ENCODE assay signal across 8 cellular contexts in genomic region chr2:231613054-231613654, GRCh38. TPM values are rescaled to one million over a fixed set of nuclear protein-coding genes. Genes with fewer than 3 reads are reported as not detected.
A peak's percentile ranks its signal among the peaks of the same experiment; 100 is the strongest.
DNase-seq lines count a peak whose midpoint lies in the region; ATAC-seq lines count a peak whose summit lies in the region.

No MANE protein-coding gene starts in this region.

- DNase-seq in DMS153 (lab: John Stamatoyannopoulos, UW) = peak; percentile 57
- DNase-seq in DMS153 treated with DMSO at 0.1 percent for 48 hours (lab: John Stamatoyannopoulos, UW; ENCODE audit: unreplicated experiment) = no peak
- DNase-seq in stimulated activated effector memory CD8-positive, alpha-beta T cell treated with anti-CD3 and anti-CD28 coated beads, Interleukin-12 subunit alpha, Interleukin-12 subunit beta, amount 100 ng/mL, for 72 hours (ENCODE audit: low spot score in 2 of 2) = no peak
- DNase-seq in NCI-H2196 (lab: John Stamatoyannopoulos, UW; ENCODE audit: unreplicated experiment) = no peak
- no peak for DNase-seq in MG63

- H3K9ac ChIP-seq in iPS-15b (ENCODE audit: low read depth, low read length) = peak overlapping the region; percentile 54

- no peaks in the 10 kb centered on the region for H3K27me3 Mint-ChIP-seq in activated naive CD4-positive, alpha-beta T cell treated with anti-CD3 and anti-CD28 coated beads, Interleukin-2, amount 50 U/mL, for 24 hours

- H3K9me3 ChIP-seq in iPS-15b (ENCODE audit: control insufficient read depth, insufficient read depth, low read length) (no peaks in the 10 kb centered on the region), MG63 (no peaks in the 10 kb centered on the region)

- peak overlapping the region; percentile 98 for H3K27ac Mint-ChIP-seq in activated naive CD4-positive, alpha-beta T cell treated with anti-CD3 and anti-CD28 coated beads, Interleukin-2, amount 50 U/mL, for 24 hours
- H3K27ac Mint-ChIP-seq in stimulated activated effector memory CD8-positive, alpha-beta T cell treated with anti-CD3 and anti-CD28 coated beads, Interleukin-12 subunit alpha, Interleukin-12 subunit beta, amount 100 ng/mL, for 72 hours = peak overlapping the region; percentile 99

- no peaks in the 10 kb centered on the region for H3K36me3 Mint-ChIP-seq in activated naive CD4-positive, alpha-beta T cell treated with anti-CD3 and anti-CD28 coated beads, Interleukin-2, amount 50 U/mL, for 24 hours
- H3K36me3 Mint-ChIP-seq in stimulated activated effector memory CD8-positive, alpha-beta T cell treated with anti-CD3 and anti-CD28 coated beads, Interleukin-12 subunit alpha, Interleukin-12 subunit beta, amount 100 ng/mL, for 72 hours = peaks cover 34% of the 10 kb centered on the region

- H3K4me3 ChIP-seq in iPS-15b (ENCODE audit: low read depth, low read length) (peak overlapping the region; percentile 60), MG63 (no peak overlapping the region)

- H3K4me1 Mint-ChIP-seq in activated naive CD4-positive, alpha-beta T cell treated with anti-CD3 and anti-CD28 coated beads, Interleukin-2, amount 50 U/mL, for 24 hours = peaks cover 53% of the 10 kb centered on the region
- peaks cover 39% of the 10 kb centered on the region for H3K4me1 Mint-ChIP-seq in stimulated activated effector memory CD8-positive, alpha-beta T cell treated with anti-CD3 and anti-CD28 coated beads, Interleukin-12 subunit alpha, Interleukin-12 subunit beta, amount 100 ng/mL, for 72 hours

- no peaks in the 10 kb centered on the region for H3K36me3 ChIP-seq in iPS-15b (ENCODE audit: control insufficient read depth, insufficient read depth, low read length)
- H3K36me3 ChIP-seq in MG63 = no peaks in the 10 kb centered on the region

- peak overlapping the region; percentile 86 for H3K4me3 Mint-ChIP-seq in activated naive CD4-positive, alpha-beta T cell treated with anti-CD3 and anti-CD28 coated beads, Interleukin-2, amount 50 U/mL, for 24 hours
- peak overlapping the region; percentile 92 for H3K4me3 Mint-ChIP-seq in stimulated activated effector memory CD8-positive, alpha-beta T cell treated with anti-CD3 and anti-CD28 coated beads, Interleukin-12 subunit alpha, Interleukin-12 subunit beta, amount 100 ng/mL, for 72 hours

- peaks cover 20% of the 10 kb centered on the region for H3K4me1 ChIP-seq in iPS-15b (ENCODE audit: control insufficient read depth, insufficient read depth, low read length)

- H3K27me3 ChIP-seq in iPS-15b (ENCODE audit: control insufficient read depth, insufficient read depth, low read length) = no peaks in the 10 kb centered on the region
- H3K27me3 ChIP-seq in MG63 = no peaks in the 10 kb centered on the region

- peak; percentile 0 for ATAC-seq in HG03469 (IDR thresholded peaks at IDR 0.05; ENCODE audit: unreplicated experiment)
- ATAC-seq in stimulated activated effector memory CD8-positive, alpha-beta T cell treated with anti-CD3 and anti-CD28 coated beads, Interleukin-12 subunit alpha, Interleukin-12 subunit beta, amount 100 ng/mL, for 72 hours = no peak

- H3K9me3 Mint-ChIP-seq in activated naive CD4-positive, alpha-beta T cell treated with anti-CD3 and anti-CD28 coated beads, Interleukin-2, amount 50 U/mL, for 24 hours = no peaks in the 10 kb centered on the region
- no peaks in the 10 kb centered on the region for H3K9me3 Mint-ChIP-seq in stimulated activated effector memory CD8-positive, alpha-beta T cell treated with anti-CD3 and anti-CD28 coated beads, Interleukin-12 subunit alpha, Interleukin-12 subunit beta, amount 100 ng/mL, for 72 hours

RNA-seq across cellular contexts. Expression of gene TEX44, which starts 20.5 kb away (rescaled TPM):
- total RNA-seq in MG63 (2014; rRNA removed; shearing (Covaris generic); ENCODE audit: low replicate concordance) = not detected in 2 replicates
